In the genomic region with DNA sequence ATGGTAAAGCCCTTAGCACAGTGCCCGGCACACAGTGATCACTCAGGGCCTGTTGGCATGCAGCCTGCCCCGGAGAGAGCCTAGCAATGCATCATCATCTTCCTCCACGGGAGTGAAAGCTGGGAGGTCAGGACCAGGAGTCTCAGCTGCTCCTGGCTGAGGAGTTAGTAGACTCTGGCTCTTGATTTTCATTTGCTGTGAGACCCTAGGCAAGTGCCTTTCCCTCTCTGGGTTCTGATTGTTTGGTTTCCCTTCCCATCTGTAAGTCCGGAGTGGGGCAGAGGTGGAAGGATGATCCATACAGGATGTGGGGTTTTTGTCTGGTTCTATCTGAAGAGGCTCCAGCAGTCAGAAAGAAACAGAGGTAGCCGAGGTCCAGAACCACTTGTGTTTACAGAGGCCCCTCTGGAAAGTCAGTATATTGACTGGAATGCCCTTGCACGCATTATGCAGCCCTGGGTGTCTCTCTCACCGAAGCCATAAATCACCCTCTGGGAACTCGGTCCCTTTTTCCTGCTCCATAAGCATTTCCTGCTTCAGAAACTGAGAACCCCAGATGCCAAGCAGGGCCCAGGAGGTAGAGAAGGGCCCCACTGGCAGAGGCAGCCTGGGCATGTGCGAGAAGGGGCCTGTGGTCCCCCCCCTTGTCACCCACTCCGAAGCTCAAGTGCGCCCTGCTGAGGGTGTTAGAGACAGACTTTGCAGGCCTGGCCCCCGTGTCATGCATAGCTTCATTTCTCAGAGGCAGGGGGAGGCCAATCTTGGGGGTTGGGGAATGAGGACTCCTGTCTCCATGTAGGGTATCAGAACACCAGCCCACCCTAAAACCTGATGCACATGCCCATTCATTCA, we compare ENCODE assay signal across 20 cellular contexts. TPM values are rescaled to one million over a fixed set of nuclear protein-coding genes. Genes with fewer than 3 reads are reported as not detected.
DNase-seq lines count a peak whose midpoint lies in the region; ATAC-seq and TF ChIP-seq lines count a peak whose summit lies in the region.
"Had no signal": no experiment of that assay in that cellular context is flagged by ENCODE, and none has a peak within 500 bp of the region (broad histone marks: within the 10 kb centered on the region; RNA-seq: fewer than 3 reads in every experiment).

No MANE protein-coding gene starts in this region.

- H3K27ac Mint-ChIP-seq in H9 (no peak overlapping the region), nephron progenitor cell (peak overlapping the region; percentile 15)
- H3K27ac Mint-ChIP-seq: CD8-positive, alpha-beta memory T cell; neural progenitor cell; T-helper 1 cell treated with Interleukin-12 subunit alpha and Interleukin-12 subunit beta and Interleukin-4 antibody, amounts not matched to agents 30 μg/mL and 1 μg/mL, for 36 hours had no signal

- DNase-seq in A172 (ENCODE audit: low spot score): peak; percentile 25
- DNase-seq in H9: no peak
- peak in 1 of 10 donors; percentile 35 for DNase-seq in dorsolateral prefrontal cortex
- DNase-seq in nephron progenitor cell: no peak
- DNase-seq in DMS153 (lab: John Stamatoyannopoulos, UW): no peak
- no peak for DNase-seq in PC-9
- no peak for DNase-seq in DMS79 (lab: John Stamatoyannopoulos, UW)
- DNase-seq: activated CD4-positive, alpha-beta T cell treated with anti-CD3 and anti-CD28 coated beads, Interleukin-2, amount 50 U/mL, for 4 hours; activated naive CD4-positive, alpha-beta T cell; amygdala; CD8-positive, alpha-beta memory T cell; DMS79 treated with DMSO at 0.1 percent for 48 hours; midbrain; NCI-H2171 treated with DMSO at 0.1 percent for 48 hours; NCI-H748 treated with DMSO at 0.1 percent for 48 hours; SIG-M5; WERI-Rb-1 had no signal

- H2AFZ ChIP-seq in H9 (ENCODE audit: low read length): no peak overlapping the region
- no peak overlapping the region for H2AFZ ChIP-seq in PC-9
- H2AFZ ChIP-seq: neural progenitor cell had no signal

- H3K27me3 Mint-ChIP-seq in H9 (ENCODE audit: low read depth) (peaks cover 10% of the 10 kb centered on the region), nephron progenitor cell (ENCODE audit: low read depth, poor library complexity) (peaks cover 16% of the 10 kb centered on the region)

- H4K20me1 ChIP-seq in H9 (ENCODE audit: control insufficient read depth, insufficient read depth, insufficient read length) (peaks cover 3% of the 10 kb centered on the region), PC-9 (ENCODE audit: insufficient read depth) (no peaks in the 10 kb centered on the region)

- no peaks in the 10 kb centered on the region for H3K36me3 ChIP-seq in PC-9 (ENCODE audit: low read depth)
- H3K36me3 ChIP-seq: neural progenitor cell, WERI-Rb-1 had no signal

- no peak overlapping the region for H3K4ac ChIP-seq in H9 (ENCODE audit: low read depth, low read length)

- no peaks in the 10 kb centered on the region for H3K9me3 ChIP-seq in H9 (ENCODE audit: control insufficient read depth, low read depth, low read length)
- no peaks in the 10 kb centered on the region for H3K9me3 ChIP-seq in PC-9 (ENCODE audit: insufficient read depth, low read depth)

- H3K4me2 ChIP-seq in H9 (ENCODE audit: insufficient read depth, insufficient read length, low read length) (no peak overlapping the region), PC-9 (no peak overlapping the region)
- H3K4me2 ChIP-seq: neural progenitor cell had no signal

- CTCF ChIA-PET in PC-9 (lab: Charles Lee): interaction anchor here (0.7 kb wide), 1 partner anchor 1102 kb away, joined by 3 read pairs; no protein-coding TSS in a partner anchor

- BruUV-seq in PC-9 (replicated peaks; lab: Mats Ljungman, UMichigan): no TSS peak

- no peak overlapping the region for H2BK20ac ChIP-seq in H9 (ENCODE audit: low read depth, low read length, poor library complexity, severe bottlenecking)

- no peaks in the 10 kb centered on the region; the same call in 1 of the 2 replicates for H3K79me2 ChIP-seq in H9 (ENCODE audit: insufficient read depth, low read length)
- H3K79me2 ChIP-seq in PC-9 (ENCODE audit: low read depth): no peaks in the 10 kb centered on the region

- H3K4me1 ChIP-seq in H9 (ENCODE audit: insufficient read depth, low read length) (peaks cover 13% of the 10 kb centered on the region; the same call in 1 of the 2 replicates), PC-9 (replicated peaks; ENCODE audit: insufficient read depth) (peaks cover 22% of the 10 kb centered on the region)

- H3K4me1 Mint-ChIP-seq in H9: peaks cover 48 to 68% of the 10 kb centered on the region in 2 experiments
- H3K4me1 Mint-ChIP-seq in nephron progenitor cell: peaks cover 82% of the 10 kb centered on the region

- H4K91ac ChIP-seq in H9 (ENCODE audit: insufficient read length, low read depth, low read length): no peak overlapping the region

- H4K5ac ChIP-seq in H9 (ENCODE audit: insufficient read length, low read depth, low read length): no peak overlapping the region

- no peak for ATAC-seq in GM21447 (IDR thresholded peaks at IDR 0.05; ENCODE audit: unreplicated experiment)

- H3K79me1 ChIP-seq in H9 (ENCODE audit: insufficient read depth, low read depth, low read length, poor library complexity, severe bottlenecking): no peaks in the 10 kb centered on the region

- H2BK15ac ChIP-seq in H9 (ENCODE audit: low read depth, low read length): no peak overlapping the region

- no peak overlapping the region for H2BK5ac ChIP-seq in H9 (ENCODE audit: insufficient read length, low read length)

- intact Hi-C loops in dorsolateral prefrontal cortex (cut with DNase I): no loop called here
- intact Hi-C loops in PC-9 (cut with micrococcal nuclease; ENCODE audit: unreplicated experiment): no loop called here

- no CpG with 5 or more reads among the region's 12 CpGs for WGBS in H9 (ENCODE audit: extremely low coverage, insufficient read length, low lambda C conversion rate)

- no peaks in the 10 kb centered on the region for H3K9me2 ChIP-seq in PC-9 (ENCODE audit: insufficient read depth)

- H3K4me3 ChIP-seq in dorsolateral prefrontal cortex (no peak overlapping the region), PC-9 (no peak overlapping the region)
- H3K4me3 ChIP-seq: neural progenitor cell had no signal

- H2AK5ac ChIP-seq in H9 (ENCODE audit: insufficient read length, low read length): no peak overlapping the region

- H2BK12ac ChIP-seq in H9 (ENCODE audit: insufficient read length, low read depth, low read length): no peak overlapping the region

- no peak overlapping the region for H3T11ph ChIP-seq in H9 (ENCODE audit: low read length)

- H3K56ac ChIP-seq in H9 (ENCODE audit: insufficient read length, low read depth, low read length): no peak overlapping the region

- no peaks in the 10 kb centered on the region for H3K27me3 ChIP-seq in H9 (ENCODE audit: insufficient read depth, low read length)
- H3K27me3 ChIP-seq in dorsolateral prefrontal cortex: no peaks in the 10 kb centered on the region
- H3K27me3 ChIP-seq in PC-9 (ENCODE audit: insufficient read depth, low read depth): no peaks in the 10 kb centered on the region
- H3K27me3 ChIP-seq: neural progenitor cell had no signal

- peak overlapping the region; percentile 18; the same call in 1 of the 2 replicates for H3K14ac ChIP-seq in H9 (ENCODE audit: insufficient read depth, low read length)

- H3K23ac ChIP-seq in H9 (ENCODE audit: insufficient read length, low read depth, low read length): no peak overlapping the region

- H2BK120ac ChIP-seq in H9 (ENCODE audit: low read depth, low read length, poor library complexity, severe bottlenecking): no peak overlapping the region

- H3F3A ChIP-seq in PC-9 (ENCODE audit: insufficient read depth, low read depth): no peaks in the 10 kb centered on the region

- no peak overlapping the region for H3K27ac ChIP-seq in H9 (ENCODE audit: insufficient read length, low read depth, low read length)
- peak overlapping the region in 46 of 59 donors; percentile 10 to 96 (median 70) for H3K27ac ChIP-seq in dorsolateral prefrontal cortex
- no peak overlapping the region for H3K27ac ChIP-seq in PC-9
- H3K27ac ChIP-seq: neural progenitor cell, WERI-Rb-1 had no signal

- TF ChIP-seq CTCF in H9 (conservative IDR thresholded peaks at IDR 0.05) (no peak), dorsolateral prefrontal cortex (IDR thresholded peaks at IDR 0.05 in 54 of 56, conservative IDR thresholded peaks at IDR 0.05 in 2 of 56; ENCODE audit: low read depth in 1 of 56, partially characterized antibody in 56 of 56) (no peak), nephron progenitor cell (IDR thresholded peaks at IDR 0.05) (no peak), PC-9 (conservative IDR thresholded peaks at IDR 0.05) (no peak)

- POLR2A ChIA-PET in PC-9 (lab: Charles Lee; ENCODE audit: unreplicated experiment): no interaction called here

- H3K9me3 Mint-ChIP-seq in H9: no peaks in the 10 kb centered on the region
- H3K9me3 Mint-ChIP-seq in nephron progenitor cell: no peaks in the 10 kb centered on the region
- H3K9me3 Mint-ChIP-seq: CD8-positive, alpha-beta memory T cell; neural progenitor cell; T-helper 1 cell treated with Interleukin-12 subunit alpha and Interleukin-12 subunit beta and Interleukin-4 antibody, amounts not matched to agents 30 μg/mL and 1 μg/mL, for 36 hours had no signal

- H3K9ac ChIP-seq in H9 (ENCODE audit: extremely low read depth, insufficient read length, low read length): no peak overlapping the region
- H3K9ac ChIP-seq: neural progenitor cell had no signal

- no peak overlapping the region for H3K18ac ChIP-seq in H9 (ENCODE audit: insufficient read length, low read depth, low read length)

- H4K8ac ChIP-seq in H9 (replicated peaks; ENCODE audit: insufficient read length, low read depth, low read length): no peak overlapping the region

- peaks cover 3% of the 10 kb centered on the region for H3K23me2 ChIP-seq in H9 (ENCODE audit: insufficient read length, low read depth, low read length, poor library complexity, severe bottlenecking)

- peaks cover 0 to 8% (median 3%) of the 10 kb centered on the region in 3 experiments; a peak in 3 of 7 replicates for H3K36me3 Mint-ChIP-seq in H9 (ENCODE audit: insufficient read depth in 1 of 3, low read depth in 3 of 3)
- peaks cover 7% of the 10 kb centered on the region for H3K36me3 Mint-ChIP-seq in nephron progenitor cell (ENCODE audit: low read depth)
- H3K36me3 Mint-ChIP-seq: CD8-positive, alpha-beta memory T cell; neural progenitor cell had no signal

- H3K4me3 Mint-ChIP-seq in H9: no peak overlapping the region
- peak overlapping the region; percentile 45 for H3K4me3 Mint-ChIP-seq in nephron progenitor cell
- H3K4me3 Mint-ChIP-seq: CD8-positive, alpha-beta memory T cell; neural progenitor cell; T-helper 1 cell treated with Interleukin-12 subunit alpha and Interleukin-12 subunit beta and Interleukin-4 antibody, amounts not matched to agents 30 μg/mL and 1 μg/mL, for 36 hours had no signal

RNA-seq across cellular contexts. Expression of a gene that starts 8.5 kb away (rescaled TPM):
- total RNA-seq in A172 (2014; rRNA removed; shearing (Covaris generic)): 2.3 and 4.6 TPM in 2 replicates
- total RNA-seq in H9 (2021): 28.4 and 29.7 TPM in 2 replicates
- total RNA-seq in dorsolateral prefrontal cortex: 10 to 100 TPM; 12.3 to 77.7 (median 23.7) TPM
- total RNA-seq in PC-9 (2021): 1.7 and 2.7 TPM in 2 replicates

Comparison
In these comparisons a context has a peak if more than half of its experiments do, and no peak if none do; other contexts are left out.
1. H3K27ac ChIP-seq: peak in dorsolateral prefrontal cortex (46 of 59); none in H9 (single experiment) and PC-9 (single experiment).